Comparison of ENCODE assay signal across 22 cellular contexts in the genomic region with DNA sequence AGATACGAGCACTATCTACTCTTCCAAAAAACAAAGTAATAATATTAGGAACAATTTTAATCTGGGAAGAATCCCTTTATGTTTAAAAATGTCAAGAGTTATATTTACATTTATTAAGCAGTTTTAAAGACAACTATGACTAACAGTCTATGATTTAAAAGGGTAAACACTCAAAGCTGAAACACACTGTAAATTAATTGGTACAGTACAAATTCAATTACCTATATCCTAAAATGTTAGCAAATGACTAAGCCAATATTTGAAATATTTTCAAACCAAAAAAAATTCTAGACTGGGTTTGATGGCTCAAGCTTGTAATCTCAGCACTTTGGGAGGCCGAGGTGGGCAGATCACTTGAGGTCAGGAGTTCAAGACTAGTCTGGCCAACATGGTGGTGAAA. TPM values are rescaled to one million over a fixed set of nuclear protein-coding genes. Genes with fewer than 3 reads are reported as not detected.
"Had no signal": no experiment of that assay in that cellular context is flagged by ENCODE, and none has a peak within 500 bp of the region (broad histone marks: within the 10 kb centered on the region; RNA-seq: fewer than 3 reads in every experiment).

No MANE protein-coding gene starts in this region.

- H3K9me3 ChIP-seq: esophagus muscularis mucosa, prostate gland, sigmoid colon, stomach, thyroid gland, vagina had no signal

- H3K27ac ChIP-seq: coronary artery, esophagus muscularis mucosa, parathyroid adenoma, prostate gland, sigmoid colon, stomach, thyroid gland, vagina had no signal

- H3K9ac ChIP-seq: parathyroid adenoma had no signal

- ATAC-seq: left lobe of liver; natural killer cell; right cardiac atrium; stimulated activated effector memory CD8-positive, alpha-beta T cell treated with anti-CD3 and anti-CD28 coated beads, Interleukin-12 subunit alpha, Interleukin-12 subunit beta, amount 100 ng/mL, for 72 hours had no signal

- DNase-seq: dermis blood vessel endothelial cell; effector memory CD4-positive, alpha-beta T cell; head of caudate nucleus; kidney; natural killer cell; occipital lobe; right cardiac atrium; sigmoid colon; stimulated activated CD4-positive, alpha-beta T cell treated with anti-CD3 and anti-CD28 coated beads, Interleukin-2, amount 100 ng/mL, for 24 hours; stimulated activated CD4-positive, alpha-beta T cell treated with anti-CD3 and anti-CD28 coated beads, Interleukin-4, amount 100 ng/mL, for 24 hours; stimulated activated naive CD4-positive, alpha-beta T cell treated with Interleukin-2 at 50 U/mL for 16 hours; stomach; thyroid gland had no signal

- H3K4me3 Mint-ChIP-seq: memory B cell; natural killer cell; stimulated activated effector memory CD8-positive, alpha-beta T cell treated with anti-CD3 and anti-CD28 coated beads, Interleukin-12 subunit alpha, Interleukin-12 subunit beta, amount 100 ng/mL, for 72 hours had no signal

- H2AFZ ChIP-seq: parathyroid adenoma had no signal

- H3K79me2 ChIP-seq: parathyroid adenoma had no signal

- H3K4me1 ChIP-seq: esophagus muscularis mucosa, prostate gland, sigmoid colon had no signal

- H3K27me3 ChIP-seq: esophagus muscularis mucosa, sigmoid colon, stomach, thyroid gland, vagina had no signal

- H3K9me3 Mint-ChIP-seq: memory B cell; natural killer cell; stimulated activated effector memory CD8-positive, alpha-beta T cell treated with anti-CD3 and anti-CD28 coated beads, Interleukin-12 subunit alpha, Interleukin-12 subunit beta, amount 100 ng/mL, for 72 hours had no signal

- H3K4me1 Mint-ChIP-seq: memory B cell had no signal

- H3K4me3 ChIP-seq: coronary artery, esophagus muscularis mucosa, lung, prostate gland, sigmoid colon, stomach, thyroid gland, vagina had no signal

- H3K27me3 Mint-ChIP-seq: memory B cell had no signal

RNA-seq across cellular contexts. Expression of a gene that starts 36.0 kb away (rescaled TPM):
- total RNA-seq: occipital lobe, vagina had no signal
